17 cellular contexts compared by ENCODE assay signal in genomic region chr7:80921130-80921529, GRCh38. TPM values are rescaled to one million over a fixed set of nuclear protein-coding genes. Genes with fewer than 3 reads are reported as not detected.
DNase-seq lines count a peak whose midpoint lies in the region; ATAC-seq and TF ChIP-seq lines count a peak whose summit lies in the region.
"Had no signal": no experiment of that assay in that cellular context is flagged by ENCODE, and none has a peak within 500 bp of the region (broad histone marks: within the 10 kb centered on the region; RNA-seq: fewer than 3 reads in every experiment).

No MANE protein-coding gene starts in this region.

- DNase-seq in RWPE2 (ENCODE audit: low spot score), result no peak
- DNase-seq in foreskin keratinocyte, result no peak
- no peak for DNase-seq in transverse colon
- no peak for DNase-seq in Peyer's patch
- no peak for DNase-seq in SKM-1 treated with dmso at 0.1 percent for 144 hours (lab: John Stamatoyannopoulos, UW; ENCODE audit: unreplicated experiment)
- DNase-seq: activated CD4-positive, alpha-beta T cell treated with anti-CD3 and anti-CD28 coated beads, Interleukin-2, amount 50 U/mL, for 4 hours; activated naive CD4-positive, alpha-beta T cell treated with anti-CD3 and anti-CD28 coated beads, Interleukin-2, amount 50 U/mL, for 16 hours; activated T-cell treated with anti-CD3 and anti-CD28 coated beads, Interleukin-2, amount 50 U/mL, for 1 hour; cortex of kidney; DMS153; naive thymus-derived CD4-positive, alpha-beta T cell; NCI-H2081; NCI-H524; spleen; testis had no signal

- TF ChIP-seq EP300 in transverse colon (IDR thresholded peaks at IDR 0.05; ENCODE audit: low read depth), result no peak

- ATAC-seq in RWPE2 (ENCODE audit: low read depth) (peak; percentile 52), foreskin keratinocyte (no peak), HG02763 (IDR thresholded peaks at IDR 0.05; ENCODE audit: unreplicated experiment) (no peak)
- ATAC-seq: naive thymus-derived CD4-positive, alpha-beta T cell had no signal

- in situ Hi-C loops in transverse colon (cut with MboI; ENCODE audit: low pct_ligation_motif_present in 1 of 4, low pct_unique_long_range_greater_than_20kb in 1 of 4, low sequenced_read_pairs in 3 of 4), result loop anchor here (25.0 kb wide), 2 partner anchors 209 to 541 kb away; no protein-coding TSS in a partner anchor

- CTCF ChIA-PET in HEK293 (lab: Yijun Ruan, JAX), result interaction anchor here (0.7 to 1.4 kb wide), 5 partner anchors 23 to 536 kb away, joined by 3 to 4 read pairs (median 3); no protein-coding TSS in a partner anchor

- H3K36me3 ChIP-seq in HEK293 (ENCODE audit: control insufficient read depth in 2 of 2, insufficient read depth in 1 of 2, low read length in 2 of 2) (no peaks in the 10 kb centered on the region), RWPE2 (ENCODE audit: low read depth) (peaks cover 11% of the 10 kb centered on the region), transverse colon (no peaks in the 10 kb centered on the region), Peyer's patch (no peaks in the 10 kb centered on the region)
- H3K36me3 ChIP-seq: spleen had no signal

- no peak overlapping the region for H3K27ac ChIP-seq in HEK293 (ENCODE audit: extremely low read depth, low read depth, low read length)
- H3K27ac ChIP-seq in RWPE2 (ENCODE audit: poor library complexity, severe bottlenecking), result peak overlapping the region; percentile 94
- H3K27ac ChIP-seq in foreskin keratinocyte, result peak overlapping the region; percentile 91
- peak overlapping the region; percentile 85 to 90 (median 89) for H3K27ac ChIP-seq in transverse colon
- H3K27ac ChIP-seq in Peyer's patch, result no peak overlapping the region
- H3K27ac ChIP-seq: spleen, testis had no signal

- H3K4me3 ChIP-seq in HEK293 (ENCODE audit: low read depth, low read length) (no peak overlapping the region), RWPE2 (ENCODE audit: severe bottlenecking) (no peak overlapping the region), transverse colon (no peak overlapping the region), Peyer's patch (no peak overlapping the region)
- H3K4me3 ChIP-seq: spleen, testis had no signal

- peaks cover 32% of the 10 kb centered on the region for H3K4me1 ChIP-seq in HEK293 (ENCODE audit: control insufficient read depth, insufficient read depth, low read length)
- H3K4me1 ChIP-seq in RWPE2 (ENCODE audit: insufficient read depth, poor library complexity, severe bottlenecking), result peaks cover 52% of the 10 kb centered on the region
- peaks cover 41% of the 10 kb centered on the region for H3K4me1 ChIP-seq in foreskin keratinocyte
- H3K4me1 ChIP-seq in transverse colon, result peaks cover 9 to 66% (median 27%) of the 10 kb centered on the region in 4 donors
- H3K4me1 ChIP-seq in Peyer's patch, result no peaks in the 10 kb centered on the region
- H3K4me1 ChIP-seq: testis had no signal

- POLR2A ChIA-PET in HEK293 (lab: Yijun Ruan, JAX), result no interaction called here

- TF ChIP-seq CTCF in HEK293 (tag by site-specific recombination; IDR thresholded peaks at IDR 0.05), result no peak
- no peak for TF ChIP-seq CTCF in RWPE2 (IDR thresholded peaks at IDR 0.05; ENCODE audit: poor library complexity, severe bottlenecking)
- TF ChIP-seq CTCF in foreskin keratinocyte (conservative IDR thresholded peaks at IDR 0.05), result no peak
- no peak for TF ChIP-seq CTCF in transverse colon (IDR thresholded peaks at IDR 0.05)
- no peak for TF ChIP-seq CTCF in Peyer's patch (IDR thresholded peaks at IDR 0.05)

- intact Hi-C loops in transverse colon (cut with DNase I; ENCODE audit: low total_unique reads), result no loop called here

- TF ChIP-seq POLR2A in transverse colon (IDR thresholded peaks at IDR 0.05) (no peak), Peyer's patch (IDR thresholded peaks at IDR 0.05) (no peak)

- no peaks in the 10 kb centered on the region for H3K27me3 ChIP-seq in RWPE2 (ENCODE audit: insufficient read depth, poor library complexity, severe bottlenecking)
- H3K27me3 ChIP-seq in foreskin keratinocyte, result no peaks in the 10 kb centered on the region
- H3K27me3 ChIP-seq in transverse colon, result no peaks in the 10 kb centered on the region
- no peaks in the 10 kb centered on the region for H3K27me3 ChIP-seq in Peyer's patch
- H3K27me3 ChIP-seq: testis had no signal

- 38% methylated on average over 3 of the region's 3 CpGs; no CpG with 5 or more reads in 1 of the 2 donors for WGBS in transverse colon (ENCODE audit: low coverage in 1 of 2), 2 donors

- no peaks in the 10 kb centered on the region for H3K9me3 ChIP-seq in HEK293 (ENCODE audit: control insufficient read depth, insufficient read depth, low read depth, low read length)
- no peaks in the 10 kb centered on the region for H3K9me3 ChIP-seq in RWPE2 (ENCODE audit: severe bottlenecking)
- no peaks in the 10 kb centered on the region for H3K9me3 ChIP-seq in transverse colon
- no peaks in the 10 kb centered on the region for H3K9me3 ChIP-seq in Peyer's patch
- H3K9me3 ChIP-seq: spleen, testis had no signal

TF ChIP-seq in HEK293, 187 proteins besides CTCF, POLR2A, EP300 and RAD21 (continues in another document):
- TF ChIP-seq ZNF148 (tag by site-specific recombination; IDR thresholded peaks at IDR 0.05; ENCODE audit: borderline replicate concordance), result no peak
- no peak for TF ChIP-seq ZNF692 (tag by site-specific recombination; IDR thresholded peaks at IDR 0.05)
- no peak for TF ChIP-seq KLF9 (tag by site-specific recombination; IDR thresholded peaks at IDR 0.05; ENCODE audit: low read depth)
- peak; percentile 48; the same call in 1 of the 2 replicates for TF ChIP-seq PRDM6 (tag by site-specific recombination; IDR thresholded peaks at IDR 0.05)
- TF ChIP-seq FEZF1 (tag by site-specific recombination; IDR thresholded peaks at IDR 0.05), result 0 out of 2 replicates have a peak, but pooled peaks have one; percentile 14
- TF ChIP-seq ZNF777 (tag by site-specific recombination; IDR thresholded peaks at IDR 0.05; ENCODE audit: borderline replicate concordance), result no peak
- TF ChIP-seq ZNF391 (tag by site-specific recombination; IDR thresholded peaks at IDR 0.05; ENCODE audit: borderline replicate concordance, low read depth), result no peak
- no peak for TF ChIP-seq ZNF121 (tag by site-specific recombination; IDR thresholded peaks at IDR 0.05)
- TF ChIP-seq ZNF362 (tag by site-specific recombination; IDR thresholded peaks at IDR 0.05), result no peak
- no peak for TF ChIP-seq ZNF423 (tag by site-specific recombination; IDR thresholded peaks at IDR 0.05)
- no peak for TF ChIP-seq GLI4 (tag by site-specific recombination; IDR thresholded peaks at IDR 0.05)
- no peak for TF ChIP-seq ZNF664 (tag by site-specific recombination; IDR thresholded peaks at IDR 0.05)
- no peak for TF ChIP-seq KLF16 (tag by site-specific recombination; IDR thresholded peaks at IDR 0.05)

RNA-seq across cellular contexts. Expression of gene SEMA3C, which starts 2.3 kb away (rescaled TPM):
- 99.5 and 150 TPM in 2 replicates for total RNA-seq in foreskin keratinocyte
- polyA plus RNA-seq in foreskin keratinocyte, result 16.2 and 21.2 TPM in 2 replicates
- 10 to 100 TPM; 34.0 to 83.8 (median 79.9) TPM for total RNA-seq in transverse colon
- total RNA-seq in Peyer's patch, result 100 to 1,000 TPM in 1 of 4 donors, 10 to 100 TPM in 3; 35.7 to 120 (median 56.4) TPM
- polyA plus RNA-seq: naive thymus-derived CD4-positive, alpha-beta T cell had no signal

Comparison
In these comparisons a context has a peak if more than half of its experiments do, and no peak if none do; other contexts are left out.
1. H3K27ac ChIP-seq: peak in RWPE2 (single experiment), foreskin keratinocyte (single experiment) and transverse colon (4 of 4); none in HEK293 (single experiment) and Peyer's patch (0 of 4).